In genomic region chr1:125085720-125086591, GRCh38 we compare ENCODE assay signal across 14 cellular contexts.
"Had no signal": no experiment of that assay in that cellular context is flagged by ENCODE, and none has a peak within 500 bp of the region (broad histone marks: within the 10 kb centered on the region; RNA-seq: fewer than 3 reads in every experiment).

No MANE protein-coding gene starts in this region.

- H3K27me3 Mint-ChIP-seq: naive B cell had no signal

- H3K27ac Mint-ChIP-seq: dendritic cell treated with granulocyte-macrophage colony-stimulating factor and Interleukin-4, amounts not matched to agents 40 ng/mL and 50 ng/mL, for 4 days; immature natural killer cell; nephron had no signal

- ATAC-seq: gastroesophageal sphincter, left colon had no signal

- H3K4me1 Mint-ChIP-seq: immature natural killer cell, nephron had no signal

- DNase-seq: esophagus squamous epithelium; foreskin fibroblast; immature natural killer cell; left colon; mesendoderm; naive B cell; occipital lobe; stimulated activated CD4-positive, alpha-beta T cell treated with anti-CD3 and anti-CD28 coated beads, Interleukin-2, amount 100 ng/mL, for 24 hours; stimulated activated CD4-positive, alpha-beta T cell treated with anti-CD3 and anti-CD28 coated beads, Interleukin-4, amount 100 ng/mL, for 4 hours; stimulated activated naive CD4-positive, alpha-beta T cell; trophoblast cell had no signal

- H3K4me3 Mint-ChIP-seq: dendritic cell treated with granulocyte-macrophage colony-stimulating factor and Interleukin-4, amounts not matched to agents 40 ng/mL and 50 ng/mL, for 4 days; immature natural killer cell; naive B cell; nephron had no signal
